14 cellular contexts compared by ENCODE assay signal in the genomic region with DNA sequence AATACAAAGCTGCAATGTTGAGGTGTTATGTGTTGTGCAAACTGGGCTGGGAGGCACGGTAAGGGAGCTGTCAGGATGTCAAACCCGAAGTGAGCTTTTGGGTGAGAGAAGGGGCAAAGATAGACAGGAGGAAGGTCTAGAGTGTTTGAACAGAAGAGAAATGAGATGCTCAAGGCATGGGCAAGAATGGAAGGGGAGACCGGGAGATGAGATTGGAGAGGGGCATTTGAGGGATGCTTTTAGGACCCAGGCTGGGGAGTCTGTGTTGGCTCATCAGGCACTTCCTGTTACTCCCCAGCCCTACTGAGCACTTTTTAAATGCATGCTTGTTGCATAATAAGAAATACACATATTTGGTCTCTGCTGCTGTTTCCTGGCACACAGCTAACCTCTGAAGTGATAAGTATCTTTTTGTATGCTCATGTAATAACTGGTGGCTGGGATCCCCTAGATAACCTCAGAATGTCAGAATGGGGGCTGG. TPM values are rescaled to one million over a fixed set of nuclear protein-coding genes. Genes with fewer than 3 reads are reported as not detected.
DNase-seq lines count a peak whose midpoint lies in the region; ATAC-seq and TF ChIP-seq lines count a peak whose summit lies in the region.
"Had no signal": no experiment of that assay in that cellular context is flagged by ENCODE, and none has a peak within 500 bp of the region (broad histone marks: within the 10 kb centered on the region; RNA-seq: fewer than 3 reads in every experiment).

No MANE protein-coding gene starts in this region.

- H3K27ac Mint-ChIP-seq in activated naive CD8-positive, alpha-beta T cell treated with anti-CD3 and anti-CD28 coated beads for 36 hours, result peak overlapping the region; percentile 1
- H3K27ac Mint-ChIP-seq: type B pancreatic cell, WTC11 had no signal

- H3K4me1 Mint-ChIP-seq in activated naive CD8-positive, alpha-beta T cell treated with anti-CD3 and anti-CD28 coated beads for 36 hours, result peaks cover 37% of the 10 kb centered on the region

- peak overlapping the region; percentile 2 for H3K4me3 Mint-ChIP-seq in activated naive CD8-positive, alpha-beta T cell treated with anti-CD3 and anti-CD28 coated beads for 36 hours
- H3K4me3 Mint-ChIP-seq: type B pancreatic cell, WTC11 had no signal

- intact Hi-C loops in spleen (cut with DNase I; ENCODE audit: low total_unique reads), result loop anchor here (10.0 kb wide), 1 partner anchor 583 kb away; no protein-coding TSS in a partner anchor

- H3K27ac ChIP-seq in spleen, result peak overlapping the region in 7 of 8 donors; percentile 1 to 80 (median 62)
- H3K27ac ChIP-seq: psoas muscle had no signal

- 37 to 51% (median 42%) methylated on average over 3 of the region's 3 CpGs for WGBS in spleen, 5 donors

- H3K9me3 Mint-ChIP-seq in activated naive CD8-positive, alpha-beta T cell treated with anti-CD3 and anti-CD28 coated beads for 36 hours, result no peaks in the 10 kb centered on the region
- H3K9me3 Mint-ChIP-seq: type B pancreatic cell had no signal

- H3K4me3 ChIP-seq in spleen, result peak overlapping the region in 1 of 8 donors; percentile 40
- H3K4me3 ChIP-seq: psoas muscle had no signal

- no peak for TF ChIP-seq POLR2A in spleen (IDR thresholded peaks at IDR 0.05)

- peaks cover 0 to 40% (median 17%) of the 10 kb centered on the region in 6 donors for H3K4me1 ChIP-seq in spleen
- H3K4me1 ChIP-seq: psoas muscle had no signal

- DNase-seq in activated effector memory CD4-positive, alpha-beta T cell treated with anti-CD3 and anti-CD28 coated beads, Interleukin-2, amount 50 U/mL, for 16 hours, result peak; percentile 61
- DNase-seq in activated effector memory CD4-positive, alpha-beta T cell treated with Interleukin-2 at 50 U/mL for 16 hours, result no peak
- DNase-seq in NOMO-1 treated with DMSO at 0.1 percent for 48 hours (lab: John Stamatoyannopoulos, UW; ENCODE audit: unreplicated experiment) (peak; percentile 39), spleen (peak; percentile 38)
- no peak for DNase-seq in activated naive CD8-positive, alpha-beta T cell treated with anti-CD3 and anti-CD28 coated beads for 36 hours
- DNase-seq in stimulated activated CD4-positive, alpha-beta T cell treated with anti-CD3 and anti-CD28 coated beads, Interleukin-4, amount 100 ng/mL, for 4 hours, result no peak
- DNase-seq: kidney glomerular epithelial cell, NCI-H774, psoas muscle, SHP77 treated with DMSO at 0.1 percent for 48 hours had no signal

- H3K9me3 ChIP-seq in spleen, result no peaks in the 10 kb centered on the region
- H3K9me3 ChIP-seq: psoas muscle had no signal

- no peak for TF ChIP-seq CTCF in spleen (IDR thresholded peaks at IDR 0.05 in 8 of 11, conservative IDR thresholded peaks at IDR 0.05 in 3 of 11)

- H3K27me3 ChIP-seq in spleen (replicated peaks in 1 of 7), result no peaks in the 10 kb centered on the region

- H3K36me3 ChIP-seq in spleen, result no peaks in the 10 kb centered on the region

- H3K27me3 Mint-ChIP-seq in activated naive CD8-positive, alpha-beta T cell treated with anti-CD3 and anti-CD28 coated beads for 36 hours, result no peaks in the 10 kb centered on the region

- H3K36me3 Mint-ChIP-seq in activated naive CD8-positive, alpha-beta T cell treated with anti-CD3 and anti-CD28 coated beads for 36 hours, result no peaks in the 10 kb centered on the region
- H3K36me3 Mint-ChIP-seq: type B pancreatic cell, WTC11 had no signal

- ATAC-seq in GM21447 (IDR thresholded peaks at IDR 0.05; ENCODE audit: unreplicated experiment), result no peak
- ATAC-seq in HG02938 (IDR thresholded peaks at IDR 0.05; ENCODE audit: unreplicated experiment), result no peak
- ATAC-seq: psoas muscle, WTC11 had no signal

RNA-seq across cellular contexts. Expression of a gene that starts 13.7 kb away (rescaled TPM):
- total RNA-seq in activated naive CD8-positive, alpha-beta T cell treated with anti-CD3 and anti-CD28 coated beads for 36 hours, result under 1 TPM; 0.06 to 0.10 TPM
- 1 to 10 TPM; 1.3 to 3.9 (median 2.5) TPM for total RNA-seq in spleen
- under 1 TPM; 0.08 to 0.51 (median 0.22) TPM for polyA plus RNA-seq in spleen

RNA-seq across cellular contexts. Expression of a gene that starts 19.2 kb away (rescaled TPM):
- total RNA-seq in activated naive CD8-positive, alpha-beta T cell treated with anti-CD3 and anti-CD28 coated beads for 36 hours, result 10 to 100 TPM; 59.9 to 61.8 TPM
- 10 to 100 TPM in 6 of 7 donors, 1 to 10 TPM in 1; 9.8 to 17.3 (median 12.5) TPM for total RNA-seq in spleen
- 1 to 10 TPM; 5.8 to 9.6 (median 8.8) TPM for polyA plus RNA-seq in spleen

RNA-seq across cellular contexts. Expression of a gene that starts 32.9 kb away (rescaled TPM):
- not detected for total RNA-seq in activated naive CD8-positive, alpha-beta T cell treated with anti-CD3 and anti-CD28 coated beads for 36 hours
- not detected for total RNA-seq in spleen
- under 1 TPM in 1 of 3 donors, not detected in 2; 0.04 TPM for polyA plus RNA-seq in spleen
- total RNA-seq: psoas muscle, WTC11 had no signal
- polyA plus RNA-seq: psoas muscle had no signal

RNA-seq across cellular contexts. Expression of a gene that starts 39.9 kb away (rescaled TPM):
- not detected for total RNA-seq in activated naive CD8-positive, alpha-beta T cell treated with anti-CD3 and anti-CD28 coated beads for 36 hours
- not detected for total RNA-seq in spleen
- polyA plus RNA-seq in spleen, result under 1 TPM in 1 of 3 donors, not detected in 2; 0.10 TPM
- total RNA-seq: psoas muscle, WTC11 had no signal
- polyA plus RNA-seq: psoas muscle had no signal

RNA-seq across cellular contexts. Expression of a gene that starts 41.7 kb away (rescaled TPM):
- total RNA-seq in activated naive CD8-positive, alpha-beta T cell treated with anti-CD3 and anti-CD28 coated beads for 36 hours, result 10 to 100 TPM; 25.8 to 30.8 TPM
- total RNA-seq in spleen, result 10 to 100 TPM in 6 of 7 donors, 1 to 10 TPM in 1; 9.0 to 24.1 (median 14.9) TPM
- 1 to 10 TPM; 4.0 to 8.4 (median 5.5) TPM for polyA plus RNA-seq in spleen

Comparison
In these comparisons a context has a peak if more than half of its experiments do, and no peak if none do; other contexts are left out.
1. DNase-seq: peak in activated effector memory CD4-positive, alpha-beta T cell treated with anti-CD3 and anti-CD28 coated beads, Interleukin-2, amount 50 U/mL, for 16 hours (single experiment), NOMO-1 treated with DMSO at 0.1 percent for 48 hours (single experiment) and spleen (single experiment); none in activated effector memory CD4-positive, alpha-beta T cell treated with Interleukin-2 at 50 U/mL for 16 hours (single experiment), activated naive CD8-positive, alpha-beta T cell treated with anti-CD3 and anti-CD28 coated beads for 36 hours (single experiment) and stimulated activated CD4-positive, alpha-beta T cell treated with anti-CD3 and anti-CD28 coated beads, Interleukin-4, amount 100 ng/mL, for 4 hours (0 of 2).